ENCODE assay signal across 9 cellular contexts in the genomic region with DNA sequence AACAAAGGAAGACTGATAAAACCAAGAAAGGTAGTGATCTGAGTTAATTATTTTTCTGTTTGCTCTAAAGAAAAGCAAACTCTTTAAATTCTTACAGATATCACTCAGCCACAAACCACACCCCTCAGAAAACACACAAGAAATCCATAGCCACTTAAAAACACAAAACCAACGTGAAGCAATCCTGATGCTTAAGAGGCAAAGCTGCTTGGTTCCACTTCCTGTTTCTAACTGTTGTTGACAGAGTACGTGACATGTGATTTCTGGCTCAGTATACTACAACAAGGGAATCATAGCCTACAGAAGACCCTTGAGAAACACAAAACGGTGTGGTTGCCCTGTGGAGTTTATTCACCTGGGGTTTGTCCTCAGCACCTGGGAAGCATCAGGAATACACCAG.
DNase-seq lines count a peak whose midpoint lies in the region; ATAC-seq and TF ChIP-seq lines count a peak whose summit lies in the region.
"Had no signal": no experiment of that assay in that cellular context is flagged by ENCODE, and none has a peak within 500 bp of the region (broad histone marks: within the 10 kb centered on the region; RNA-seq: fewer than 3 reads in every experiment).

No MANE protein-coding gene starts in this region.

- peaks cover 9% of the 10 kb centered on the region for H3K4me1 Mint-ChIP-seq in activated naive CD8-positive, alpha-beta T cell treated with anti-CD3 and anti-CD28 coated beads, Interleukin-2, amount 10 ng/mL, durations not matched to agents 7 days and 5 days
- H3K4me1 Mint-ChIP-seq in activated naive CD8-positive, alpha-beta T cell treated with anti-CD3 and anti-CD28 coated beads, Interleukin-2, amount 50 U/mL, for 24 hours = peaks cover 2% of the 10 kb centered on the region
- no peaks in the 10 kb centered on the region for H3K4me1 Mint-ChIP-seq in chondrocyte (ENCODE audit: low read depth)

- no peak for TF ChIP-seq CTCF in chondrocyte (IDR thresholded peaks at IDR 0.05)

- no peak overlapping the region for H3K27ac Mint-ChIP-seq in activated naive CD8-positive, alpha-beta T cell treated with anti-CD3 and anti-CD28 coated beads, Interleukin-2, amount 10 ng/mL, durations not matched to agents 7 days and 5 days
- H3K27ac Mint-ChIP-seq in activated naive CD8-positive, alpha-beta T cell treated with anti-CD3 and anti-CD28 coated beads, Interleukin-2, amount 50 U/mL, for 24 hours = no peak overlapping the region
- no peak overlapping the region for H3K27ac Mint-ChIP-seq in chondrocyte (ENCODE audit: unreplicated experiment)
- H3K27ac Mint-ChIP-seq: stimulated activated naive CD8-positive, alpha-beta T cell treated with anti-CD3 and anti-CD28 coated beads, Interleukin-15, Interleukin-2, amounts not matched to agents 100 ng/mL and 50 ng/mL, for 24 hours had no signal

- DNase-seq in activated naive CD8-positive, alpha-beta T cell treated with anti-CD3 and anti-CD28 coated beads, Interleukin-2, amount 10 ng/mL, durations not matched to agents 7 days and 5 days = no peak
- no peak for DNase-seq in activated naive CD8-positive, alpha-beta T cell treated with anti-CD3 and anti-CD28 coated beads, Interleukin-2, amount 50 U/mL, for 24 hours
- peak; percentile 98 for DNase-seq in NOMO-1 treated with DMSO at 0.1 percent for 48 hours (lab: John Stamatoyannopoulos, UW; ENCODE audit: unreplicated experiment)
- DNase-seq in globus pallidus (ENCODE audit: low spot score) = peak; percentile 48
- no peak for DNase-seq in chondrocyte (ENCODE audit: low spot score)
- DNase-seq in NCI-H526 treated with DMSO at 0.1 percent for 48 hours (lab: John Stamatoyannopoulos, UW) = no peak
- no peak for DNase-seq in GDM1 (lab: John Stamatoyannopoulos, UW)

- POLR2A ChIA-PET in activated naive CD8-positive, alpha-beta T cell treated with anti-CD3 and anti-CD28 coated beads, Interleukin-2, amount 10 ng/mL, durations not matched to agents 7 days and 5 days (lab: Charles Lee) = no interaction called here

- peaks cover 3% of the 10 kb centered on the region for H3K27me3 Mint-ChIP-seq in activated naive CD8-positive, alpha-beta T cell treated with anti-CD3 and anti-CD28 coated beads, Interleukin-2, amount 10 ng/mL, durations not matched to agents 7 days and 5 days
- peaks cover 3% of the 10 kb centered on the region for H3K27me3 Mint-ChIP-seq in activated naive CD8-positive, alpha-beta T cell treated with anti-CD3 and anti-CD28 coated beads, Interleukin-2, amount 50 U/mL, for 24 hours
- H3K27me3 Mint-ChIP-seq in chondrocyte (ENCODE audit: low read depth) = no peaks in the 10 kb centered on the region
- H3K27me3 Mint-ChIP-seq: stimulated activated naive CD8-positive, alpha-beta T cell treated with anti-CD3 and anti-CD28 coated beads, Interleukin-15, Interleukin-2, amounts not matched to agents 100 ng/mL and 50 ng/mL, for 24 hours had no signal

- peak; percentile 86 for ATAC-seq in activated naive CD8-positive, alpha-beta T cell treated with anti-CD3 and anti-CD28 coated beads, Interleukin-2, amount 10 ng/mL, durations not matched to agents 7 days and 5 days (ENCODE audit: low read depth)
- no peak for ATAC-seq in activated naive CD8-positive, alpha-beta T cell treated with anti-CD3 and anti-CD28 coated beads, Interleukin-2, amount 50 U/mL, for 24 hours
- peak; percentile 83 for ATAC-seq in HG03108 (IDR thresholded peaks at IDR 0.05; ENCODE audit: unreplicated experiment)

- peaks cover 2% of the 10 kb centered on the region for H3K9me3 Mint-ChIP-seq in activated naive CD8-positive, alpha-beta T cell treated with anti-CD3 and anti-CD28 coated beads, Interleukin-2, amount 10 ng/mL, durations not matched to agents 7 days and 5 days
- H3K9me3 Mint-ChIP-seq in activated naive CD8-positive, alpha-beta T cell treated with anti-CD3 and anti-CD28 coated beads, Interleukin-2, amount 50 U/mL, for 24 hours = peaks cover 5% of the 10 kb centered on the region
- peaks cover 10% of the 10 kb centered on the region for H3K9me3 Mint-ChIP-seq in chondrocyte (ENCODE audit: low read depth)
- H3K9me3 Mint-ChIP-seq: stimulated activated naive CD8-positive, alpha-beta T cell treated with anti-CD3 and anti-CD28 coated beads, Interleukin-15, Interleukin-2, amounts not matched to agents 100 ng/mL and 50 ng/mL, for 24 hours had no signal

- no peak overlapping the region for H3K4me3 Mint-ChIP-seq in activated naive CD8-positive, alpha-beta T cell treated with anti-CD3 and anti-CD28 coated beads, Interleukin-2, amount 10 ng/mL, durations not matched to agents 7 days and 5 days
- H3K4me3 Mint-ChIP-seq in activated naive CD8-positive, alpha-beta T cell treated with anti-CD3 and anti-CD28 coated beads, Interleukin-2, amount 50 U/mL, for 24 hours = no peak overlapping the region
- no peak overlapping the region for H3K4me3 Mint-ChIP-seq in chondrocyte (ENCODE audit: unreplicated experiment)
- H3K4me3 Mint-ChIP-seq: stimulated activated naive CD8-positive, alpha-beta T cell treated with anti-CD3 and anti-CD28 coated beads, Interleukin-15, Interleukin-2, amounts not matched to agents 100 ng/mL and 50 ng/mL, for 24 hours had no signal

- H3K36me3 Mint-ChIP-seq in activated naive CD8-positive, alpha-beta T cell treated with anti-CD3 and anti-CD28 coated beads, Interleukin-2, amount 10 ng/mL, durations not matched to agents 7 days and 5 days = no peaks in the 10 kb centered on the region
- H3K36me3 Mint-ChIP-seq in activated naive CD8-positive, alpha-beta T cell treated with anti-CD3 and anti-CD28 coated beads, Interleukin-2, amount 50 U/mL, for 24 hours (ENCODE audit: low read depth) = no peaks in the 10 kb centered on the region
- no peaks in the 10 kb centered on the region for H3K36me3 Mint-ChIP-seq in chondrocyte (ENCODE audit: low read depth)

Comparison
In these comparisons a context has a peak if more than half of its experiments do, and no peak if none do; other contexts are left out.
1. DNase-seq: peak in NOMO-1 treated with DMSO at 0.1 percent for 48 hours (single experiment) and globus pallidus (single experiment); none in activated naive CD8-positive, alpha-beta T cell treated with anti-CD3 and anti-CD28 coated beads, Interleukin-2, amount 10 ng/mL, durations not matched to agents 7 days and 5 days (single experiment), activated naive CD8-positive, alpha-beta T cell treated with anti-CD3 and anti-CD28 coated beads, Interleukin-2, amount 50 U/mL, for 24 hours (single experiment), chondrocyte (single experiment), NCI-H526 treated with DMSO at 0.1 percent for 48 hours (single experiment) and GDM1 (single experiment).